ENCODE assay signal across 24 cellular contexts in genomic region chr22:49259870-49260615, GRCh38.
"Had no signal": no experiment of that assay in that cellular context is flagged by ENCODE, and none has a peak within 500 bp of the region (broad histone marks: within the 10 kb centered on the region; RNA-seq: fewer than 3 reads in every experiment).

No MANE protein-coding gene starts in this region.

- H3K27me3 ChIP-seq: brain microvascular endothelial cell, neutrophil, ovary, transverse colon, uterus had no signal

- ATAC-seq: activated CD8-positive, alpha-beta memory T cell treated with anti-CD3 and anti-CD28 coated beads, Interleukin-2, amount 10 ng/mL, durations not matched to agents 7 days and 5 days; activated CD8-positive, alpha-beta T cell treated with anti-CD3 and anti-CD28 coated beads, Interleukin-2, amount 10 ng/mL, durations not matched to agents 7 days and 5 days; activated T-cell treated with anti-CD3 and anti-CD28 coated beads, Interleukin-2, amount 50 U/mL, for 72 hours; left lung; lower lobe of right lung; natural killer cell; stimulated activated naive B cell treated with anti-CD40 and anti-IgM and Interleukin-4, amounts not matched to agents 10 μg/mL and 1 μg/mL and 100 μg/mL, for 72 hours had no signal

- H3K27ac ChIP-seq: brain microvascular endothelial cell, left lung, lower lobe of right lung, neutrophil, ovary, prostate gland, sigmoid colon, transverse colon, uterus had no signal

- H3K4me1 ChIP-seq: left lung, lower lobe of right lung, prostate gland, sigmoid colon, transverse colon, uterus had no signal

- DNase-seq: activated CD4-positive, alpha-beta T cell treated with anti-CD3 and anti-CD28 coated beads, Interleukin-2, amount 50 U/mL, for 1 hour; activated CD8-positive, alpha-beta memory T cell treated with anti-CD3 and anti-CD28 coated beads, Interleukin-2, amount 10 ng/mL, durations not matched to agents 7 days and 5 days; activated CD8-positive, alpha-beta T cell treated with anti-CD3 and anti-CD28 coated beads, Interleukin-2, amount 10 ng/mL, durations not matched to agents 7 days and 5 days; activated naive CD4-positive, alpha-beta T cell treated with anti-CD3 and anti-CD28 coated beads for 36 hours; activated T-cell treated with anti-CD3 and anti-CD28 coated beads, Interleukin-2, amount 50 U/mL, for 72 hours; amniotic stem cell; brain microvascular endothelial cell; caudate nucleus; left lung; lower lobe of right lung; mesenchymal stem cell; natural killer cell; retina; sigmoid colon; small intestine; stimulated activated CD4-positive, alpha-beta T cell treated with anti-CD3 and anti-CD28 coated beads, Interleukin-4, amount 100 ng/mL, for 4 hours; stimulated activated CD8-positive, alpha-beta memory T cell treated with anti-CD3 and anti-CD28 coated beads, Interleukin-4, amount 100 ng/mL, for 48 hours; stimulated activated naive B cell treated with anti-CD40 and anti-IgM and Interleukin-4, amounts not matched to agents 10 μg/mL and 1 μg/mL and 100 μg/mL, for 72 hours; T-helper 2 cell; transverse colon; uterus had no signal

- H3K4me3 ChIP-seq: left lung, lower lobe of right lung, ovary, prostate gland, sigmoid colon, transverse colon, uterus had no signal

- H3K36me3 ChIP-seq: brain microvascular endothelial cell, left lung, lower lobe of right lung, neutrophil, ovary, prostate gland, sigmoid colon, transverse colon, uterus had no signal

- H3K9me3 ChIP-seq: left lung, lower lobe of right lung, neutrophil, ovary, prostate gland, sigmoid colon, transverse colon, uterus had no signal
